ENCODE assay signal across 24 cellular contexts in genomic region chr11:17578958-17579357, GRCh38. TPM values are rescaled to one million over a fixed set of nuclear protein-coding genes. Genes with fewer than 3 reads are reported as not detected.
A peak's percentile ranks its signal among the peaks of the same experiment; 100 is the strongest.
DNase-seq lines count a peak whose midpoint lies in the region; ATAC-seq and TF ChIP-seq lines count a peak whose summit lies in the region.
"Had no signal": no experiment of that assay in that cellular context is flagged by ENCODE, and none has a peak within 500 bp of the region (broad histone marks: within the 10 kb centered on the region; RNA-seq: fewer than 3 reads in every experiment).

No MANE protein-coding gene starts in this region.

- no peak overlapping the region for H3K27ac ChIP-seq in suprapubic skin
- H3K27ac ChIP-seq: GM23248 had no signal

- DNase-seq in activated T-cell treated with anti-CD3 and anti-CD28 coated beads, Interleukin-2, amount 50 U/mL, for 24 hours: peak; percentile 12
- DNase-seq in activated T-cell treated with anti-CD3 and anti-CD28 coated beads for 4 hours (no peak), ecto neural progenitor cell (ENCODE audit: low spot score) (peak; percentile 23), natural killer cell (peak; percentile 1), suprapubic skin (ENCODE audit: low spot score in 2 of 2) (peak; percentile 14 to 43), DMS153 (lab: John Stamatoyannopoulos, UW) (no peak), T-helper 2 cell (no peak)
- DNase-seq: CD4-positive, CD25-positive, alpha-beta regulatory T cell; COR-L47; GM23248; HCEC 1CT; Kasumi-1; MG63; NCI-H1048; NCI-H1436; NCI-H1930; NCI-H345; NCI-H524 treated with DMSO at 0.1 percent for 48 hours; PC-3; RPMI8226 had no signal

- intact Hi-C loops in natural killer cell (cut with micrococcal nuclease): no loop called here

- no peaks in the 10 kb centered on the region for H3K4me1 ChIP-seq in suprapubic skin

- no peak for TF ChIP-seq CTCF in natural killer cell (IDR thresholded peaks at IDR 0.05)
- no peak for TF ChIP-seq CTCF in suprapubic skin (IDR thresholded peaks at IDR 0.05)

- H3K9me3 Mint-ChIP-seq in activated T-cell treated with anti-CD3 and anti-CD28 coated beads, Interleukin-2, amount 50 U/mL, for 24 hours: no peaks in the 10 kb centered on the region
- no peaks in the 10 kb centered on the region for H3K9me3 Mint-ChIP-seq in natural killer cell
- H3K9me3 Mint-ChIP-seq: CD4-positive, CD25-positive, alpha-beta regulatory T cell had no signal

- TF ChIP-seq POLR2A in suprapubic skin (IDR thresholded peaks at IDR 0.05): no peak

- H3K4me3 ChIP-seq in suprapubic skin: no peak overlapping the region
- H3K4me3 ChIP-seq: GM12878, GM23248, MG63 had no signal

- H3K27ac Mint-ChIP-seq in activated T-cell treated with anti-CD3 and anti-CD28 coated beads, Interleukin-2, amount 50 U/mL, for 24 hours: no peak overlapping the region
- H3K27ac Mint-ChIP-seq in natural killer cell: no peak overlapping the region
- H3K27ac Mint-ChIP-seq: B cell; CD4-positive, CD25-positive, alpha-beta regulatory T cell; IgD-negative memory B cell had no signal

- H3K36me3 ChIP-seq in suprapubic skin: no peaks in the 10 kb centered on the region
- H3K36me3 ChIP-seq: MG63 had no signal

- peaks cover 5% of the 10 kb centered on the region for H3K27me3 Mint-ChIP-seq in activated T-cell treated with anti-CD3 and anti-CD28 coated beads, Interleukin-2, amount 50 U/mL, for 24 hours
- H3K27me3 Mint-ChIP-seq in natural killer cell (ENCODE audit: low read depth in 2 of 2): peaks cover 0 to 12% of the 10 kb centered on the region in 2 donors
- H3K27me3 Mint-ChIP-seq: B cell had no signal

- no peaks in the 10 kb centered on the region for H3K4me1 Mint-ChIP-seq in activated T-cell treated with anti-CD3 and anti-CD28 coated beads, Interleukin-2, amount 50 U/mL, for 24 hours (ENCODE audit: low read depth)
- H3K4me1 Mint-ChIP-seq in natural killer cell: no peaks in the 10 kb centered on the region
- H3K4me1 Mint-ChIP-seq: B cell; CD4-positive, CD25-positive, alpha-beta regulatory T cell; IgD-negative memory B cell had no signal

- no peaks in the 10 kb centered on the region for H3K27me3 ChIP-seq in suprapubic skin
- H3K27me3 ChIP-seq: MG63 had no signal

- H3K4me3 Mint-ChIP-seq in activated T-cell treated with anti-CD3 and anti-CD28 coated beads, Interleukin-2, amount 50 U/mL, for 24 hours: no peak overlapping the region
- H3K4me3 Mint-ChIP-seq in natural killer cell: no peak overlapping the region
- H3K4me3 Mint-ChIP-seq: B cell; CD4-positive, CD25-positive, alpha-beta regulatory T cell; IgD-negative memory B cell had no signal

- H3K9me3 ChIP-seq in suprapubic skin: no peaks in the 10 kb centered on the region
- H3K9me3 ChIP-seq: MG63 had no signal

- ATAC-seq in natural killer cell: no peak
- ATAC-seq: GM12878, PC-3 had no signal

- 87% methylated on average over 8 of the region's 8 CpGs for WGBS in suprapubic skin

- no peaks in the 10 kb centered on the region for H3K36me3 Mint-ChIP-seq in activated T-cell treated with anti-CD3 and anti-CD28 coated beads, Interleukin-2, amount 50 U/mL, for 24 hours (ENCODE audit: low read depth)
- H3K36me3 Mint-ChIP-seq in natural killer cell: no peaks in the 10 kb centered on the region
- H3K36me3 Mint-ChIP-seq: CD4-positive, CD25-positive, alpha-beta regulatory T cell; IgD-negative memory B cell had no signal

- TF ChIP-seq EP300 in suprapubic skin (IDR thresholded peaks at IDR 0.05): no peak

RNA-seq across cellular contexts. Expression of gene OTOG, which starts 31.9 kb away (rescaled TPM):
- not detected for total RNA-seq in natural killer cell
- total RNA-seq in suprapubic skin: not detected
- total RNA-seq: A172; B cell; CD4-positive, CD25-positive, alpha-beta regulatory T cell; GM12878; GM23248; PC-3 had no signal

RNA-seq across cellular contexts. Expression of gene USH1C, which starts 34.7 kb away (rescaled TPM):
- total RNA-seq in natural killer cell (not detected), suprapubic skin (not detected)
- total RNA-seq: A172; B cell; CD4-positive, CD25-positive, alpha-beta regulatory T cell; GM12878; GM23248; PC-3 had no signal

Comparison
In these comparisons a context has a peak if more than half of its experiments do, and no peak if none do; other contexts are left out.
1. DNase-seq: peak in activated T-cell treated with anti-CD3 and anti-CD28 coated beads, Interleukin-2, amount 50 U/mL, for 24 hours (single experiment), ecto neural progenitor cell (single experiment), natural killer cell (single experiment) and suprapubic skin (2 of 2); none in activated T-cell treated with anti-CD3 and anti-CD28 coated beads for 4 hours (single experiment), DMS153 (single experiment) and T-helper 2 cell (0 of 5).